Comparison of ENCODE assay signal across 35 cellular contexts in genomic region chr13:61709258-61709657, GRCh38.
"Had no signal": no experiment of that assay in that cellular context is flagged by ENCODE, and none has a peak within 500 bp of the region (broad histone marks: within the 10 kb centered on the region; RNA-seq: fewer than 3 reads in every experiment).

No MANE protein-coding gene starts in this region.

- H3K36me3 ChIP-seq: MG63 had no signal

- H3K4me3 ChIP-seq: MG63 had no signal

- H3K9me3 ChIP-seq: MG63 had no signal

- DNase-seq: Karpas-422, Kasumi-1, MG63, MM.1S, MV-4-11, NCI-H1048, NCI-H1092, NCI-H1092 treated with DMSO at 0.1 percent for 48 hours, NCI-H1105, NCI-H1105 treated with DMSO at 0.1 percent for 48 hours, NCI-H1417, NCI-H1417 treated with DMSO at 0.1 percent for 48 hours, NCI-H1436, NCI-H1436 treated with DMSO at 0.1 percent for 48 hours, NCI-H146, NCI-H1694, NCI-H1694 treated with DMSO at 0.1 percent for 48 hours, NCI-H187, NCI-H187 treated with DMSO at 0.1 percent for 48 hours, NCI-H1930, NCI-H2029, NCI-H2029 treated with DMSO at 0.1 percent for 48 hours, NCI-H2081, NCI-H2081 treated with DMSO at 0.1 percent for 48 hours, NCI-H2107, NCI-H2171, NCI-H2171 treated with DMSO at 0.1 percent for 48 hours, NCI-H2227 treated with DMSO at 0.1 percent for 48 hours, NCI-H226, NCI-H345, NCI-H446, NCI-H446 treated with DMSO at 0.1 percent for 48 hours, NCI-H510A, NCI-H510A treated with DMSO at 0.1 percent for 48 hours, NCI-H524 had no signal

- H3K27me3 ChIP-seq: MG63 had no signal
